8 cellular contexts compared by ENCODE assay signal in genomic region chr2:96009833-96010232, GRCh38. TPM values are rescaled to one million over a fixed set of nuclear protein-coding genes. Genes with fewer than 3 reads are reported as not detected.
DNase-seq lines count a peak whose midpoint lies in the region; ATAC-seq and TF ChIP-seq lines count a peak whose summit lies in the region.
"Not testable (repeated sequence)": the region's sequence is repeated elsewhere in the genome, so short reads cannot be mapped to it uniquely, and the experiment has no call there.
"Had no signal": no experiment of that assay in that cellular context is flagged by ENCODE, and none has a peak within 500 bp of the region (broad histone marks: within the 10 kb centered on the region; RNA-seq: fewer than 3 reads in every experiment).

No MANE protein-coding gene starts in this region.

- not testable (repeated sequence) for H3K4me1 ChIP-seq in foreskin keratinocyte; lung (ENCODE audit: control insufficient read depth in 2 of 2, insufficient read depth in 2 of 2, low read length in 2 of 2)

- not testable (repeated sequence) for H3K9me3 ChIP-seq in WERI-Rb-1 (ENCODE audit: severe bottlenecking); lung (ENCODE audit: control insufficient read depth in 2 of 2, insufficient read depth in 1 of 2, low read length in 1 of 2)

- 15 to 16% methylated on average over 9 to 10 of the region's 10 CpGs for WGBS in lung, 2 donors

- H3K36me3 ChIP-seq in WERI-Rb-1; brain microvascular endothelial cell (replicated peaks); lung (ENCODE audit: control insufficient read depth in 2 of 2, insufficient read depth in 2 of 2, low read length in 2 of 2): not testable (repeated sequence)

- peak; percentile 2 for ATAC-seq in GM18505 (IDR thresholded peaks at IDR 0.05; ENCODE audit: unreplicated experiment)
- ATAC-seq in foreskin keratinocyte, result peak; percentile 77
- ATAC-seq in lung (ENCODE audit: insufficient read depth, low FRiP score), result peak; percentile 23

- DNase-seq in HT-29 (ENCODE audit: low spot score), result peak; percentile 50
- DNase-seq in WERI-Rb-1, result peak; percentile 21
- DNase-seq in brain microvascular endothelial cell; lung (ENCODE audit: low spot score); retinal pigment epithelial cell (ENCODE audit: low read depth): not testable (repeated sequence)
- peak in 1 of 2 donors; percentile 55 for DNase-seq in foreskin keratinocyte

- H3K27me3 ChIP-seq in WERI-Rb-1 (ENCODE audit: insufficient read depth, low read depth, severe bottlenecking); brain microvascular endothelial cell (replicated peaks); foreskin keratinocyte; lung (ENCODE audit: control insufficient read depth, insufficient read depth): not testable (repeated sequence)

- H3K27ac ChIP-seq in WERI-Rb-1, brain microvascular endothelial cell, foreskin keratinocyte: not testable (repeated sequence)
- H3K27ac ChIP-seq in lung (ENCODE audit: low read depth in 1 of 2, low read length in 1 of 2), result peak overlapping the region; percentile 59 to 87

- in situ Hi-C loops in brain microvascular endothelial cell (cut with HindIII; ENCODE audit: low pct_ligation_motif_present, low sequenced_read_pairs), result not testable (repeated sequence)

- not testable (repeated sequence) for TF ChIP-seq POLR2A in GM18505 (IDR thresholded peaks at IDR 0.05; ENCODE audit: borderline replicate concordance, extremely low read depth, insufficient read depth, insufficient read length)

- TF ChIP-seq CTCF in WERI-Rb-1 (IDR thresholded peaks at IDR 0.05; ENCODE audit: low read depth, low read length) (0 out of 2 replicates have a peak, but pooled peaks have one; percentile 6), foreskin keratinocyte (conservative IDR thresholded peaks at IDR 0.05) (peak; percentile 57)
- TF ChIP-seq CTCF in brain microvascular endothelial cell (IDR thresholded peaks at IDR 0.05; ENCODE audit: low read depth, low read length, missing control alignments); lung (IDR thresholded peaks at IDR 0.05; ENCODE audit: control extremely low read depth, extremely low read depth); retinal pigment epithelial cell (conservative IDR thresholded peaks at IDR 0.05; ENCODE audit: low read depth, low read length): not testable (repeated sequence)

- H3K4me3 ChIP-seq in WERI-Rb-1 (ENCODE audit: low read depth, low read length) (peak overlapping the region; percentile 46), brain microvascular endothelial cell (ENCODE audit: low read depth, low read length) (peak overlapping the region; percentile 40), retinal pigment epithelial cell (ENCODE audit: low read length) (peak overlapping the region; percentile 48)
- H3K4me3 ChIP-seq in lung, result not testable (repeated sequence)

RNA-seq across cellular contexts. Expression of gene ANKRD36C, which starts 18.2 kb away (rescaled TPM):
- total RNA-seq in HT-29 (2014; rRNA removed; shearing (Covaris generic)), result 7.3 and 9.8 TPM in 2 replicates
- total RNA-seq in foreskin keratinocyte, result 13.5 and 15.1 TPM in 2 replicates
- polyA plus RNA-seq in foreskin keratinocyte, result 0.45 and 0.68 TPM in 2 replicates
- total RNA-seq in lung, result 100 to 1,000 TPM in 1 of 2 donors, 10 to 100 TPM in 1; 23.2 to 114 TPM
- polyA plus RNA-seq in lung, result 1 to 10 TPM; 2.6 to 5.5 TPM

RNA-seq across cellular contexts. Expression of gene GPAT2, which starts 24.9 kb away (rescaled TPM):
- total RNA-seq in HT-29 (2014; rRNA removed; shearing (Covaris generic)), result not detected in 2 replicates
- total RNA-seq in foreskin keratinocyte (2.8 and 4.5 TPM in 2 replicates), lung (1 to 10 TPM; 1.2 to 4.4 TPM)
- polyA plus RNA-seq in foreskin keratinocyte (3.3 and 4.3 TPM in 2 replicates), lung (1 to 10 TPM; 5.2 to 6.2 TPM)
- total RNA-seq: G401 had no signal

Comparison
In these comparisons a context has a peak if more than half of its experiments do, and no peak if none do; other contexts are left out.
1. ATAC-seq: peak in every context shown above with its lines; median percentile 77 in foreskin keratinocyte; 23 in lung; 2 in GM18505.